Comparison of ENCODE assay signal across 15 cellular contexts in genomic region chrX:49331282-49331681, GRCh38. TPM values are rescaled to one million over a fixed set of nuclear protein-coding genes. Genes with fewer than 3 reads are reported as not detected.
"Had no signal": no experiment of that assay in that cellular context is flagged by ENCODE, and none has a peak within 500 bp of the region (broad histone marks: within the 10 kb centered on the region; RNA-seq: fewer than 3 reads in every experiment).

GAGE13 (plus strand) TSS chrX:49331582; CDS start chrX:49332738, 1,156 bp downstream.

RNA-seq across cellular contexts. Expression of gene GAGE13, which starts in this region (rescaled TPM):
- total RNA-seq: stomach, subcutaneous adipose tissue, suprapubic skin, temporal lobe, thoracic aorta, thyroid gland, tibial nerve, transverse colon, upper lobe of left lung, upper lobe of right lung, ureter, urinary bladder, uterus, vagina had no signal
- polyA plus RNA-seq: stomach, thymus, urinary bladder had no signal
